Comparison of ENCODE assay signal across 17 cellular contexts in genomic region chr10:13658256-13658655, GRCh38.
DNase-seq lines count a peak whose midpoint lies in the region; ATAC-seq and TF ChIP-seq lines count a peak whose summit lies in the region.
"Had no signal": no experiment of that assay in that cellular context is flagged by ENCODE, and none has a peak within 500 bp of the region (broad histone marks: within the 10 kb centered on the region; RNA-seq: fewer than 3 reads in every experiment).

No MANE protein-coding gene starts in this region.

- peaks cover 0 to 9% (median 0%) of the 10 kb centered on the region in 11 experiments; a peak in 1 of 22 replicates for H4K20me1 ChIP-seq in BLaER1 treated with 17β-estradiol and CSF1 and Interleukin-3, amounts not matched to agents 10 nM and 100 nM

- no peaks in the 10 kb centered on the region for H3K36me3 Mint-ChIP-seq in activated CD8-positive, alpha-beta memory T cell treated with anti-CD3 and anti-CD28 coated beads, Interleukin-2, amount 10 ng/mL, durations not matched to agents 7 days and 5 days
- H3K36me3 Mint-ChIP-seq in activated CD8-positive, alpha-beta T cell treated with anti-CD3 and anti-CD28 coated beads, Interleukin-2, amount 10 ng/mL, durations not matched to agents 7 days and 5 days (ENCODE audit: low read depth), result no peaks in the 10 kb centered on the region
- peaks cover 0 to 6% (median 0%) of the 10 kb centered on the region in 3 donors for H3K36me3 Mint-ChIP-seq in immature natural killer cell

- CTCF ChIA-PET in activated CD8-positive, alpha-beta memory T cell treated with anti-CD3 and anti-CD28 coated beads, Interleukin-2, amount 10 ng/mL, durations not matched to agents 7 days and 5 days (lab: Charles Lee), result no interaction called here
- CTCF ChIA-PET in activated CD8-positive, alpha-beta T cell treated with anti-CD3 and anti-CD28 coated beads, Interleukin-2, amount 10 ng/mL, durations not matched to agents 7 days and 5 days (lab: Charles Lee), result no interaction called here

- peaks cover 23 to 37% (median 31%) of the 10 kb centered on the region in 10 experiments for H3K4me1 ChIP-seq in BLaER1 treated with 17β-estradiol and CSF1 and Interleukin-3, amounts not matched to agents 10 nM and 100 nM

- POLR2A ChIA-PET in activated CD8-positive, alpha-beta T cell treated with anti-CD3 and anti-CD28 coated beads, Interleukin-2, amount 10 ng/mL, durations not matched to agents 7 days and 5 days (lab: Charles Lee), result no interaction called here

- no peaks in the 10 kb centered on the region for H3K27me3 ChIP-seq in BLaER1 treated with 17β-estradiol and CSF1 and Interleukin-3, amounts not matched to agents 10 nM and 100 nM
- H3K27me3 ChIP-seq: Peyer's patch had no signal

- TF ChIP-seq CTCF in omental fat pad (IDR thresholded peaks at IDR 0.05), result no peak

- H3K4me2 ChIP-seq in BLaER1 treated with 17β-estradiol and CSF1 and Interleukin-3, amounts not matched to agents 10 nM and 100 nM, result peak overlapping the region; percentile 55 to 90 (median 83); a peak in 20 of 22 replicates

- H3K4me1 Mint-ChIP-seq in activated CD8-positive, alpha-beta memory T cell treated with anti-CD3 and anti-CD28 coated beads, Interleukin-2, amount 10 ng/mL, durations not matched to agents 7 days and 5 days, result peaks cover 26% of the 10 kb centered on the region
- H3K4me1 Mint-ChIP-seq in activated CD8-positive, alpha-beta T cell treated with anti-CD3 and anti-CD28 coated beads, Interleukin-2, amount 10 ng/mL, durations not matched to agents 7 days and 5 days (ENCODE audit: low read depth), result peaks cover 28% of the 10 kb centered on the region
- H3K4me1 Mint-ChIP-seq in immature natural killer cell, result peaks cover 22 to 26% of the 10 kb centered on the region in 2 donors

- no peak overlapping the region for H3K9ac ChIP-seq in BLaER1 treated with 17β-estradiol and CSF1 and Interleukin-3, amounts not matched to agents 10 nM and 100 nM

- H3K27ac Mint-ChIP-seq in activated CD8-positive, alpha-beta memory T cell treated with anti-CD3 and anti-CD28 coated beads, Interleukin-2, amount 10 ng/mL, durations not matched to agents 7 days and 5 days, result peak overlapping the region; percentile 52
- H3K27ac Mint-ChIP-seq in activated CD8-positive, alpha-beta T cell treated with anti-CD3 and anti-CD28 coated beads, Interleukin-2, amount 10 ng/mL, durations not matched to agents 7 days and 5 days, result peak overlapping the region; percentile 49
- H3K27ac Mint-ChIP-seq in immature natural killer cell, result no peak overlapping the region
- H3K27ac Mint-ChIP-seq: H9 had no signal

- H3K4me3 ChIP-seq in BLaER1 treated with 17β-estradiol and CSF1 and Interleukin-3, amounts not matched to agents 10 nM and 100 nM, result no peak overlapping the region
- H3K4me3 ChIP-seq: Peyer's patch had no signal

- H3K27ac ChIP-seq in BLaER1 treated with 17β-estradiol and CSF1 and Interleukin-3, amounts not matched to agents 10 nM and 100 nM, result no peak overlapping the region
- H3K27ac ChIP-seq: Peyer's patch had no signal

- H3K9me3 ChIP-seq in BLaER1 treated with 17β-estradiol and CSF1 and Interleukin-3, amounts not matched to agents 10 nM and 100 nM (replicated peaks in 1 of 11), result peaks cover 0 to 5% (median 0%) of the 10 kb centered on the region in 11 experiments; a peak in 3 of 22 replicates
- H3K9me3 ChIP-seq: Peyer's patch had no signal

- H3K36me3 ChIP-seq in BLaER1 treated with 17β-estradiol and CSF1 and Interleukin-3, amounts not matched to agents 10 nM and 100 nM, result peaks cover 0 to 48% (median 5%) of the 10 kb centered on the region in 11 experiments; a peak in 10 of 22 replicates

- H3K9me3 Mint-ChIP-seq in activated CD8-positive, alpha-beta memory T cell treated with anti-CD3 and anti-CD28 coated beads, Interleukin-2, amount 10 ng/mL, durations not matched to agents 7 days and 5 days (ENCODE audit: low read depth), result no peaks in the 10 kb centered on the region
- H3K9me3 Mint-ChIP-seq in activated CD8-positive, alpha-beta T cell treated with anti-CD3 and anti-CD28 coated beads, Interleukin-2, amount 10 ng/mL, durations not matched to agents 7 days and 5 days (ENCODE audit: insufficient read depth), result no peaks in the 10 kb centered on the region
- no peaks in the 10 kb centered on the region for H3K9me3 Mint-ChIP-seq in immature natural killer cell
- H3K9me3 Mint-ChIP-seq: H9 had no signal

- peaks cover 2% of the 10 kb centered on the region for H3K27me3 Mint-ChIP-seq in activated CD8-positive, alpha-beta memory T cell treated with anti-CD3 and anti-CD28 coated beads, Interleukin-2, amount 10 ng/mL, durations not matched to agents 7 days and 5 days
- H3K27me3 Mint-ChIP-seq in activated CD8-positive, alpha-beta T cell treated with anti-CD3 and anti-CD28 coated beads, Interleukin-2, amount 10 ng/mL, durations not matched to agents 7 days and 5 days (ENCODE audit: low read depth), result no peaks in the 10 kb centered on the region
- peaks cover 3 to 9% (median 5%) of the 10 kb centered on the region in 3 donors for H3K27me3 Mint-ChIP-seq in immature natural killer cell (ENCODE audit: low read depth in 3 of 3)

- H3K4me3 Mint-ChIP-seq in activated CD8-positive, alpha-beta memory T cell treated with anti-CD3 and anti-CD28 coated beads, Interleukin-2, amount 10 ng/mL, durations not matched to agents 7 days and 5 days, result no peak overlapping the region
- peak overlapping the region; percentile 3 for H3K4me3 Mint-ChIP-seq in activated CD8-positive, alpha-beta T cell treated with anti-CD3 and anti-CD28 coated beads, Interleukin-2, amount 10 ng/mL, durations not matched to agents 7 days and 5 days
- peak overlapping the region in 4 of 5 donors; percentile 17 to 48 (median 32) for H3K4me3 Mint-ChIP-seq in immature natural killer cell
- H3K4me3 Mint-ChIP-seq: H9 had no signal

- peak; percentile 38 for ATAC-seq in activated CD8-positive, alpha-beta memory T cell treated with anti-CD3 and anti-CD28 coated beads, Interleukin-2, amount 10 ng/mL, durations not matched to agents 7 days and 5 days
- peak; percentile 45 for ATAC-seq in activated CD8-positive, alpha-beta T cell treated with anti-CD3 and anti-CD28 coated beads, Interleukin-2, amount 10 ng/mL, durations not matched to agents 7 days and 5 days
- ATAC-seq in omental fat pad (ENCODE audit: low FRiP score) (no peak), HG02610 (IDR thresholded peaks at IDR 0.05; ENCODE audit: unreplicated experiment) (no peak)

- DNase-seq in activated CD8-positive, alpha-beta memory T cell treated with anti-CD3 and anti-CD28 coated beads, Interleukin-2, amount 10 ng/mL, durations not matched to agents 7 days and 5 days, result peak; percentile 44
- DNase-seq in activated CD8-positive, alpha-beta memory T cell treated with anti-CD3 and anti-CD28 coated beads for 24 hours, result no peak
- DNase-seq in activated CD8-positive, alpha-beta T cell treated with anti-CD3 and anti-CD28 coated beads, Interleukin-2, amount 10 ng/mL, durations not matched to agents 7 days and 5 days, result peak; percentile 45
- DNase-seq in immature natural killer cell (no peak), omental fat pad (ENCODE audit: low spot score) (no peak), islet precursor cell (no peak)
- DNase-seq: H9, Karpas-422, MM.1S, NCI-H1105, NCI-H1930, NCI-H2171, NCI-H510A, NCI-H82, Peyer's patch had no signal

Comparison
In these comparisons a context has a peak if more than half of its experiments do, and no peak if none do; other contexts are left out.
1. DNase-seq: peak in activated CD8-positive, alpha-beta memory T cell treated with anti-CD3 and anti-CD28 coated beads, Interleukin-2, amount 10 ng/mL, durations not matched to agents 7 days and 5 days (single experiment) and activated CD8-positive, alpha-beta T cell treated with anti-CD3 and anti-CD28 coated beads, Interleukin-2, amount 10 ng/mL, durations not matched to agents 7 days and 5 days (single experiment); none in activated CD8-positive, alpha-beta memory T cell treated with anti-CD3 and anti-CD28 coated beads for 24 hours (single experiment), immature natural killer cell (0 of 3), omental fat pad (single experiment) and islet precursor cell (single experiment).
2. ATAC-seq: peak in activated CD8-positive, alpha-beta memory T cell treated with anti-CD3 and anti-CD28 coated beads, Interleukin-2, amount 10 ng/mL, durations not matched to agents 7 days and 5 days (single experiment) and activated CD8-positive, alpha-beta T cell treated with anti-CD3 and anti-CD28 coated beads, Interleukin-2, amount 10 ng/mL, durations not matched to agents 7 days and 5 days (single experiment); none in omental fat pad (single experiment) and HG02610 (single experiment).
3. H3K27ac Mint-ChIP-seq: peak in activated CD8-positive, alpha-beta memory T cell treated with anti-CD3 and anti-CD28 coated beads, Interleukin-2, amount 10 ng/mL, durations not matched to agents 7 days and 5 days (single experiment) and activated CD8-positive, alpha-beta T cell treated with anti-CD3 and anti-CD28 coated beads, Interleukin-2, amount 10 ng/mL, durations not matched to agents 7 days and 5 days (single experiment); none in immature natural killer cell (0 of 6).